In the genomic region with DNA sequence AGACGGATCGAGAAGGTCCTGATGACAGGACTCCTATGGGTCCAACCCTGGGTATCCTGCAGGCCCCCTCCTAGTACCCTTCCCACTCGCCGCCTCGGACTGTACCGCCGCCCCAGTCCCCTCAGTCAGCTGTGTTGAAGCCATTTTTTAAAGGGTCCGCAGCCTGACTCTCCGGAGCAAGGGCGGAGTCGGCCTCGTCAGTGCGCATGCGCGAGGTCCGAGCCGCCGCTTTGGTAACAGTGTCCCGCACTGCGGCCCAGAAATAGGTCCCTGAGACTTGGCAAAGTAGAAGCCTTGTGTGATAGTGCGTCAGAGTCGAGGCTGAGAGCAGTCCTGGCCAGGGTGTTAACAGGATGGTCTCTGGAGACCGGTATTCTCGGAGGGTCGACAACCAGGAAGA, we compare ENCODE assay signal across 16 cellular contexts.
"Had no signal": no experiment of that assay in that cellular context is flagged by ENCODE, and none has a peak within 500 bp of the region (broad histone marks: within the 10 kb centered on the region; RNA-seq: fewer than 3 reads in every experiment).

No MANE protein-coding gene starts in this region.

- H3K27me3 ChIP-seq: right atrium auricular region, tibial artery had no signal

- DNase-seq: activated naive CD4-positive, alpha-beta T cell treated with Interleukin-2 at 50 U/mL for 16 hours; activated naive CD8-positive, alpha-beta T cell treated with anti-CD3 and anti-CD28 coated beads, Interleukin-2, amount 50 U/mL, for 24 hours; aorta; cerebellar nuclear complex; immature natural killer cell; nephron progenitor cell; occipital lobe; stimulated activated CD4-positive, alpha-beta T cell treated with anti-CD3 and anti-CD28 coated beads, Interleukin-15, amount 100 ng/mL, for 24 hours; stimulated activated CD4-positive, alpha-beta T cell treated with anti-CD3 and anti-CD28 coated beads, Interleukin-4, amount 100 ng/mL, for 1 hour; stimulated activated naive B cell treated with anti-CD40 and anti-IgM and Interleukin-4, amounts not matched to agents 10 μg/mL and 1 μg/mL and 100 μg/mL, for 72 hours; tibial artery had no signal

- H3K4me3 ChIP-seq: right atrium auricular region, skin epidermis, tibial artery had no signal

- H3K9me3 ChIP-seq: right atrium auricular region, tibial artery had no signal

- ATAC-seq: activated CD4-positive, CD25-positive, alpha-beta regulatory T cell treated with anti-CD3 and anti-CD28 coated beads, Interleukin-2, amount 50 U/mL, for 24 hours; activated naive CD8-positive, alpha-beta T cell treated with anti-CD3 and anti-CD28 coated beads, Interleukin-2, amount 50 U/mL, for 24 hours; activated T-helper 17 cell treated with anti-CD3 and anti-CD28 coated beads, Interleukin-2, amount 50 U/mL, for 72 hours; stimulated activated naive B cell treated with anti-CD40 and anti-IgM and Interleukin-4, amounts not matched to agents 10 μg/mL and 1 μg/mL and 100 μg/mL, for 72 hours had no signal

- H3K27ac ChIP-seq: epithelial cell of prostate, right atrium auricular region, skin epidermis, tibial artery had no signal

- H3K4me1 ChIP-seq: right atrium auricular region, tibial artery had no signal

- H3K36me3 ChIP-seq: right atrium auricular region, tibial artery had no signal
